ENCODE assay signal across 3 cellular contexts in genomic region chr16:84607694-84608093, GRCh38.
TF ChIP-seq lines count a peak whose summit lies in the region.

No MANE protein-coding gene starts in this region.

TF ChIP-seq in liver, 16 proteins besides CTCF, POLR2A, EP300 and RAD21:
- TF ChIP-seq NR2F2 (IDR thresholded peaks at IDR 0.05) (no peak), HNF4G (IDR thresholded peaks at IDR 0.05) (no peak), FOXA1 (IDR thresholded peaks at IDR 0.05) (no peak), EGR1 (IDR thresholded peaks at IDR 0.05; ENCODE audit: low read depth in 2 of 2) (no peak), RXRA (IDR thresholded peaks at IDR 0.05) (no peak), TAF1 (conservative IDR thresholded peaks at IDR 0.05) (no peak), ZBTB33 (IDR thresholded peaks at IDR 0.05) (no peak), FOXA2 (IDR thresholded peaks at IDR 0.05) (no peak), SP1 (IDR thresholded peaks at IDR 0.05) (no peak), JUND (IDR thresholded peaks at IDR 0.05) (no peak), YY1 (IDR thresholded peaks at IDR 0.05) (no peak), HNF4A (conservative IDR thresholded peaks at IDR 0.05) (no peak), MAX (IDR thresholded peaks at IDR 0.05) (no peak), GABPA (IDR thresholded peaks at IDR 0.05 in 1 of 2, conservative IDR thresholded peaks at IDR 0.05 in 1 of 2) (no peak), REST (IDR thresholded peaks at IDR 0.05) (no peak), ATF3 (IDR thresholded peaks at IDR 0.05) (no peak)

TF ChIP-seq in HepG2, 621 proteins besides CTCF, POLR2A, EP300 and RAD21:
- TF ChIP-seq RAD51 (IDR thresholded peaks at IDR 0.05; ENCODE audit: borderline replicate concordance) (no peak), THYN1 (CRISPR knock-in tag; IDR thresholded peaks at IDR 0.05; ENCODE audit: borderline replicate concordance, low read depth) (no peak), RBM39 (IDR thresholded peaks at IDR 0.05; ENCODE audit: low read depth, low read length, poor library complexity, severe bottlenecking) (no peak), NCOA1 (CRISPR knock-in tag; IDR thresholded peaks at IDR 0.05) (no peak), ZNF562 (CRISPR knock-in tag; IDR thresholded peaks at IDR 0.05; ENCODE audit: borderline replicate concordance) (no peak), GFI1 (CRISPR knock-in tag; IDR thresholded peaks at IDR 0.05; ENCODE audit: borderline replicate concordance) (no peak), ZNF333 (CRISPR knock-in tag; IDR thresholded peaks at IDR 0.05; ENCODE audit: borderline replicate concordance) (no peak), ZNF580 (CRISPR knock-in tag; IDR thresholded peaks at IDR 0.05; ENCODE audit: borderline replicate concordance, low read depth) (no peak), HINFP (CRISPR knock-in tag; IDR thresholded peaks at IDR 0.05; ENCODE audit: low read depth) (no peak), SNRNP70 (IDR thresholded peaks at IDR 0.05; ENCODE audit: low read depth, low read length) (no peak), REST (IDR thresholded peaks at IDR 0.05; ENCODE audit: borderline replicate concordance in 1 of 2, low read depth in 1 of 2, low read length in 2 of 2) (no peak), ZNF589 (CRISPR knock-in tag; conservative IDR thresholded peaks at IDR 0.05) (no peak), MAZ (IDR thresholded peaks at IDR 0.05; ENCODE audit: borderline replicate concordance, low read depth, low read length) (no peak), MAZ (CRISPR knock-in tag; IDR thresholded peaks at IDR 0.05; ENCODE audit: low read depth) (no peak), ZNF720 (CRISPR knock-in tag; IDR thresholded peaks at IDR 0.05) (no peak), RNF219 (CRISPR knock-in tag; IDR thresholded peaks at IDR 0.05) (no peak), SALL1 (CRISPR knock-in tag; IDR thresholded peaks at IDR 0.05) (no peak), ZBTB44 (CRISPR knock-in tag; IDR thresholded peaks at IDR 0.05) (no peak), SAP130 (CRISPR knock-in tag; IDR thresholded peaks at IDR 0.05; ENCODE audit: low read depth) (no peak), ZNF30 (CRISPR knock-in tag; IDR thresholded peaks at IDR 0.05) (no peak)

TF ChIP-seq in IMR-90, 13 proteins besides CTCF, POLR2A, EP300 and RAD21:
- TF ChIP-seq BHLHE40 (IDR thresholded peaks at IDR 0.05; ENCODE audit: low read depth, low read length): no peak
- TF ChIP-seq MAFK (IDR thresholded peaks at IDR 0.05; ENCODE audit: low read depth, low read length): no peak
